Comparison of ENCODE assay signal across 8 cellular contexts in genomic region chr7:143901710-143902587, GRCh38. TPM values are rescaled to one million over a fixed set of nuclear protein-coding genes. Genes with fewer than 3 reads are reported as not detected.
DNase-seq lines count a peak whose midpoint lies in the region; ATAC-seq and TF ChIP-seq lines count a peak whose summit lies in the region.

Gene TCAF1 (minus strand): TSS chr7:143902176. CDS start chr7:143876608, 25,568 bp downstream.

- no peaks in the 10 kb centered on the region for H3K36me3 ChIP-seq in BE2C

- H3K4me3 ChIP-seq in BE2C (ENCODE audit: low read depth, low read length): peak within 1 kb of the TSS; percentile 63

- peak; percentile 58 for TF ChIP-seq POLR2A in GM19099 (IDR thresholded peaks at IDR 0.05; ENCODE audit: extremely low read depth, insufficient read length, low read depth)

- H3K27me3 ChIP-seq in BE2C (no peaks in the 10 kb centered on the region), layer of hippocampus (ENCODE audit: control insufficient read depth, insufficient read depth, low read length) (no peaks in the 10 kb centered on the region)

- peak within 1 kb of the TSS; percentile 88 for H3K27ac ChIP-seq in cingulate gyrus (ENCODE audit: low read depth, low read length)
- H3K27ac ChIP-seq in layer of hippocampus (ENCODE audit: low read depth, low read length): peak within 1 kb of the TSS; percentile 90

- TF ChIP-seq CTCF in BE2C (IDR thresholded peaks at IDR 0.05; ENCODE audit: low read depth, low read length): peak; percentile 36

- peaks cover 3% of the 10 kb centered on the region; the same call in 1 of the 2 replicates for H3K4me1 ChIP-seq in BE2C

- peak; percentile 95 for ATAC-seq in HG03432 (IDR thresholded peaks at IDR 0.05; ENCODE audit: unreplicated experiment)

- DNase-seq in BE2C (peak; percentile 97), NCI-H460 (ENCODE audit: extremely low read depth, low read depth) (peak; percentile 93)
- DNase-seq in activated CD4-positive, alpha-beta T cell treated with anti-CD3 and anti-CD28 coated beads for 4 hours: peak; percentile 90 to 92
- peak; percentile 86 to 88 for DNase-seq in stimulated activated CD4-positive, alpha-beta T cell treated with anti-CD3 and anti-CD28 coated beads, Interleukin-1b, Interleukin-23, amount 100 ng/mL, for 4 hours (ENCODE audit: low read depth in 2 of 2)

- H3K9me3 ChIP-seq in BE2C: no peaks in the 10 kb centered on the region

RNA-seq across cellular contexts. Expression of gene TCAF1, which starts in this region (rescaled TPM):
- 107 TPM for polyA plus RNA-seq in BE2C (2012; ENCODE audit: insufficient read depth, insufficient read length, low read depth)
- 37.4 and 38.1 TPM in 2 replicates for total RNA-seq in NCI-H460 (2014; rRNA removed; shearing (Covaris generic))
- 31.2 and 32.0 TPM in 2 replicates for polyA plus RNA-seq in NCI-H460 (2014; cell fraction: nucleus; rRNA removed)

Comparison
In these comparisons a context has a peak if more than half of its experiments do, and no peak if none do; other contexts are left out.
1. Peak in every context shown above with its lines: DNase-seq, ATAC-seq, H3K4me3 ChIP-seq and H3K27ac ChIP-seq.